In the genomic region with DNA sequence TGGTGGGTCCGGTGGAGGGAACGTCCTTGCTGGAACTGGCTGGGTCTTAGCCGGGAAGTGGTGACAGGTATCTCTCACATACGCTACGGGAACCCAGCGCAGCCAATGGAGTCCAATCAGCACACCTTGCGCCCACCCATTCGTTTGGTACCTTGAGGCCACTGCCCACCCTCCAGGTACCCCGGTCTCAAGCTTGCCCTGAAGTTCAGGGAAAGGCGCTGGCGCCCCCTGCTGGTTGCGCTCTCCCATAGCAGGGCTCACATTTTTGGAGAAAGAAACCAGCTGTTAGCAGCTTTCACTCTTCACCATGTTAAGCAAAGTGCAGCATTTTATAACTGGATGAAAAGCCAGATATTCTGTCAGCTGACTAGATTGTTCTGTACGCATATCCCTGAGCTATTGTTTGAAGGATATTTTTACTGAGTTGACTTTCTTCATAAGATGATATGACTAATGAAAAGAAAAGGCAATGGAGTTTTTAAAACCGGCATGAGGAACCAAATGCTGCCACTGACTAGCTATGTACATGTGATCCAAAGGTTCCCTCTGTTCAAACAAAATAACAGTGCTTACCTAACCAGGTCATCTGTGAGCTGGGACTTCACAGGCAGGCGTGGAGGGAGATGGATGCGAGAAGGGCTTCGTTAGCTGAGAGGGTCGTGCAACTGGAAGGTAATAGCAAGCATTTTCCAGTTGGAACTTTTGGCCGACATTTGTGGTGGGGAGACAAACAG, we compare ENCODE assay signal across 9 cellular contexts. TPM values are rescaled to one million over a fixed set of nuclear protein-coding genes. Genes with fewer than 3 reads are reported as not detected.
DNase-seq lines count a peak whose midpoint lies in the region; TF ChIP-seq lines count a peak whose summit lies in the region.
"Had no signal": no experiment of that assay in that cellular context is flagged by ENCODE, and none has a peak within 500 bp of the region (broad histone marks: within the 10 kb centered on the region; RNA-seq: fewer than 3 reads in every experiment).

No MANE protein-coding gene starts in this region.

- H4K20me1 ChIP-seq in H9 (ENCODE audit: control insufficient read depth, insufficient read depth, insufficient read length) = no peaks in the 10 kb centered on the region

- H4K8ac ChIP-seq in H9 (replicated peaks; ENCODE audit: insufficient read length, low read depth, low read length) = no peak overlapping the region

- no peaks in the 10 kb centered on the region for H3K36me3 Mint-ChIP-seq in H9 (ENCODE audit: insufficient read depth in 1 of 3, low read depth in 3 of 3)
- no peaks in the 10 kb centered on the region for H3K36me3 Mint-ChIP-seq in activated naive CD4-positive, alpha-beta T cell treated with anti-CD3 and anti-CD28 coated beads, Interleukin-2, amount 10 ng/mL, durations not matched to agents 7 days and 5 days
- H3K36me3 Mint-ChIP-seq: CD4-positive, CD25-positive, alpha-beta regulatory T cell had no signal

- no peak overlapping the region for H2BK12ac ChIP-seq in H9 (ENCODE audit: insufficient read length, low read depth, low read length)

- no CpG with 5 or more reads among the region's 19 CpGs for WGBS in H9 (ENCODE audit: extremely low coverage, insufficient read length, low lambda C conversion rate)

- no peaks in the 10 kb centered on the region for H3K79me1 ChIP-seq in H9 (ENCODE audit: insufficient read depth, low read depth, low read length, poor library complexity, severe bottlenecking)

- no peak overlapping the region for H3K56ac ChIP-seq in H9 (ENCODE audit: insufficient read length, low read depth, low read length)

- no peak overlapping the region for H3K4me3 ChIP-seq in tibial artery

- H3K4me1 ChIP-seq in H9 (ENCODE audit: insufficient read depth, low read length) (no peaks in the 10 kb centered on the region), tibial artery (no peaks in the 10 kb centered on the region)

- no peak overlapping the region for H2BK120ac ChIP-seq in H9 (ENCODE audit: low read depth, low read length, poor library complexity, severe bottlenecking)

- peak; percentile 95 for TF ChIP-seq CTCF in H9 (conservative IDR thresholded peaks at IDR 0.05)
- no peak for TF ChIP-seq CTCF in tibial artery (IDR thresholded peaks at IDR 0.05)

- H4K91ac ChIP-seq in H9 (ENCODE audit: insufficient read length, low read depth, low read length) = no peak overlapping the region

- H3K79me2 ChIP-seq in H9 (ENCODE audit: insufficient read depth, low read length) = no peaks in the 10 kb centered on the region

- H2AK5ac ChIP-seq in H9 (ENCODE audit: insufficient read length, low read length) = no peak overlapping the region

- no peak overlapping the region for H3K23ac ChIP-seq in H9 (ENCODE audit: insufficient read length, low read depth, low read length)

- H3K4ac ChIP-seq in H9 (ENCODE audit: low read depth, low read length) = no peak overlapping the region

- H3K4me3 Mint-ChIP-seq in H9 = no peak overlapping the region
- no peak overlapping the region for H3K4me3 Mint-ChIP-seq in activated naive CD4-positive, alpha-beta T cell treated with anti-CD3 and anti-CD28 coated beads, Interleukin-2, amount 10 ng/mL, durations not matched to agents 7 days and 5 days
- H3K4me3 Mint-ChIP-seq: CD4-positive, CD25-positive, alpha-beta regulatory T cell had no signal

- intact Hi-C loops in tibial artery (cut with DNase I; ENCODE audit: low total_unique reads) = no loop called here

- no peak overlapping the region for H3K9ac ChIP-seq in H9 (ENCODE audit: extremely low read depth, insufficient read length, low read length)

- H3K14ac ChIP-seq in H9 (ENCODE audit: insufficient read depth, low read length) = no peak overlapping the region

- H3K27me3 ChIP-seq in H9 (ENCODE audit: insufficient read depth, low read length) (no peaks in the 10 kb centered on the region), tibial artery (no peaks in the 10 kb centered on the region)

- H2BK5ac ChIP-seq in H9 (ENCODE audit: insufficient read length, low read length) = no peak overlapping the region

- no peak overlapping the region for H3T11ph ChIP-seq in H9 (ENCODE audit: low read length)

- H3K9me3 ChIP-seq in H9 (ENCODE audit: control insufficient read depth, low read depth, low read length) = no peaks in the 10 kb centered on the region
- no peaks in the 10 kb centered on the region for H3K9me3 ChIP-seq in tibial artery

- peaks cover 18% of the 10 kb centered on the region for H3K27me3 Mint-ChIP-seq in H9 (ENCODE audit: low read depth)
- H3K27me3 Mint-ChIP-seq in activated naive CD4-positive, alpha-beta T cell treated with anti-CD3 and anti-CD28 coated beads, Interleukin-2, amount 10 ng/mL, durations not matched to agents 7 days and 5 days = peaks cover 11% of the 10 kb centered on the region

- H3K4me2 ChIP-seq in H9 (ENCODE audit: insufficient read depth, insufficient read length, low read length) = no peak overlapping the region

- DNase-seq in NCI-H1417 (lab: John Stamatoyannopoulos, UW) (peak in 2 of 3 experiments; percentile 7 to 9), NCI-H1417 treated with DMSO at 0.1 percent for 48 hours (lab: John Stamatoyannopoulos, UW) (no peak), H9 (peak; percentile 79), left kidney (ENCODE audit: low read depth, low spot score) (peak; percentile 61), NCI-H446 (lab: John Stamatoyannopoulos, UW) (no peak), NCI-H2227 treated with DMSO at 0.1 percent for 48 hours (lab: John Stamatoyannopoulos, UW) (no peak), tibial artery (no peak)
- DNase-seq in activated naive CD4-positive, alpha-beta T cell treated with anti-CD3 and anti-CD28 coated beads, Interleukin-2, amount 10 ng/mL, durations not matched to agents 7 days and 5 days = peak; percentile 56

- H3K9me3 Mint-ChIP-seq in H9 = no peaks in the 10 kb centered on the region
- no peaks in the 10 kb centered on the region for H3K9me3 Mint-ChIP-seq in activated naive CD4-positive, alpha-beta T cell treated with anti-CD3 and anti-CD28 coated beads, Interleukin-2, amount 10 ng/mL, durations not matched to agents 7 days and 5 days

- no peak overlapping the region for H2BK20ac ChIP-seq in H9 (ENCODE audit: low read depth, low read length, poor library complexity, severe bottlenecking)

- no peak overlapping the region for H2AFZ ChIP-seq in H9 (ENCODE audit: low read length)

- no peaks in the 10 kb centered on the region for H3K36me3 ChIP-seq in tibial artery

- CTCF ChIA-PET in activated naive CD4-positive, alpha-beta T cell treated with anti-CD3 and anti-CD28 coated beads, Interleukin-2, amount 10 ng/mL, durations not matched to agents 7 days and 5 days (lab: Charles Lee) = interaction anchor here (0.6 to 1.2 kb wide), 6 partner anchors 8 to 110 kb away, joined by 3 to 6 read pairs (median 4); partner anchors contain the start of gene TMEM128

- no peak overlapping the region for H3K27ac ChIP-seq in H9 (ENCODE audit: insufficient read length, low read depth, low read length)
- no peak overlapping the region for H3K27ac ChIP-seq in tibial artery

- peaks cover 3% of the 10 kb centered on the region in 2 experiments; a peak in 2 of 4 replicates for H3K4me1 Mint-ChIP-seq in H9
- no peaks in the 10 kb centered on the region for H3K4me1 Mint-ChIP-seq in activated naive CD4-positive, alpha-beta T cell treated with anti-CD3 and anti-CD28 coated beads, Interleukin-2, amount 10 ng/mL, durations not matched to agents 7 days and 5 days
- H3K4me1 Mint-ChIP-seq: CD4-positive, CD25-positive, alpha-beta regulatory T cell had no signal

- H4K5ac ChIP-seq in H9 (ENCODE audit: insufficient read length, low read depth, low read length) = no peak overlapping the region

- no peak overlapping the region for H2BK15ac ChIP-seq in H9 (ENCODE audit: low read depth, low read length)

- H3K27ac Mint-ChIP-seq in H9 = no peak overlapping the region
- no peak overlapping the region for H3K27ac Mint-ChIP-seq in activated naive CD4-positive, alpha-beta T cell treated with anti-CD3 and anti-CD28 coated beads, Interleukin-2, amount 10 ng/mL, durations not matched to agents 7 days and 5 days
- H3K27ac Mint-ChIP-seq: CD4-positive, CD25-positive, alpha-beta regulatory T cell had no signal

- no peak overlapping the region for H3K18ac ChIP-seq in H9 (ENCODE audit: insufficient read length, low read depth, low read length)

- H3K23me2 ChIP-seq in H9 (ENCODE audit: insufficient read length, low read depth, low read length, poor library complexity, severe bottlenecking) = no peaks in the 10 kb centered on the region

RNA-seq across cellular contexts. Expression of gene OTOP1, which starts 43.7 kb away (rescaled TPM):
- not detected in 2 replicates for total RNA-seq in H9 (2021)
- total RNA-seq: CD4-positive, CD25-positive, alpha-beta regulatory T cell had no signal

Comparison
In these comparisons a context has a peak if more than half of its experiments do, and no peak if none do; other contexts are left out.
1. DNase-seq: peak in NCI-H1417 (2 of 3), H9 (single experiment), activated naive CD4-positive, alpha-beta T cell treated with anti-CD3 and anti-CD28 coated beads, Interleukin-2, amount 10 ng/mL, durations not matched to agents 7 days and 5 days (single experiment) and left kidney (single experiment); none in NCI-H1417 treated with DMSO at 0.1 percent for 48 hours (single experiment), NCI-H446 (0 of 2), NCI-H2227 treated with DMSO at 0.1 percent for 48 hours (single experiment) and tibial artery (0 of 2).